Comparison of ENCODE assay signal across 1 cellular context in the genomic region with DNA sequence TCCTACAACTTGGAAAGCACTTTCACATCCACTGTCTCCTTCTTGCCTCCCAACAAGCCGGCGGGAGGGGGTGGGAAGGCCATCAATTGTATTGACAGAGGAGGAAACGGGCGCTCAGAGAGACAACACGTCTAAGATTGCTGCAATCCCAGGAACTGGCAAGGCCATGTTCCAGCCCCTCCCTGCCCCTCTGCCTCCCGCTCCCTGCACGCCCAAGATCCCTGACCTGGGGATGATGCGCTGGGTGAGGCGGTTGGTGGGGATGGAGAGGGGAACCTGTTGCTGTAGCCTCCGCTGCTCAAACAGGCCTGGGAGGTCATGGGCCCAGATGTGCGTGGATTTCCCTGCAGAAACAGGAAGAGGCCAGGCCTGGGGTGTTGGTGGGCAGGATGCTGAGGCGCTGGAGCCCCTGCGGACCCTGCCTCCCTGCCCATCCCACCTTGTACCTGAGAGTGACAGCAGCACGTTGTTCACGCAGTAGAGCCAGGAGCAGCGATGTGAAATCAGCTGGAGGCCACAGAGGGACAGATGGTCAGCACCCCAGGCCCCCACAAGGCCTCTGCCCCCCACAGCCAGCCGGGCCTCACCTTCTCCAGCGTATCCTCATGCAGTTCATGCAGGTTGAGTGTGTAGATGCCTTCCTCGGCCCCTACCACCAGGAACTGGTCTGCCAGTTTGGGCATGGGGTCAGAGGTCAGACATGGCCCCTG.
TF ChIP-seq lines count a peak whose summit lies in the region.

No MANE protein-coding gene starts in this region.

TF ChIP-seq in HEK293, 187 proteins besides CTCF, POLR2A, EP300 and RAD21:
- peak; percentile 79 for TF ChIP-seq SCRT2 (tag by site-specific recombination; IDR thresholded peaks at IDR 0.05)
- no peak for TF ChIP-seq ZNF623 (tag by site-specific recombination; IDR thresholded peaks at IDR 0.05)
- TF ChIP-seq, protein P1, sequence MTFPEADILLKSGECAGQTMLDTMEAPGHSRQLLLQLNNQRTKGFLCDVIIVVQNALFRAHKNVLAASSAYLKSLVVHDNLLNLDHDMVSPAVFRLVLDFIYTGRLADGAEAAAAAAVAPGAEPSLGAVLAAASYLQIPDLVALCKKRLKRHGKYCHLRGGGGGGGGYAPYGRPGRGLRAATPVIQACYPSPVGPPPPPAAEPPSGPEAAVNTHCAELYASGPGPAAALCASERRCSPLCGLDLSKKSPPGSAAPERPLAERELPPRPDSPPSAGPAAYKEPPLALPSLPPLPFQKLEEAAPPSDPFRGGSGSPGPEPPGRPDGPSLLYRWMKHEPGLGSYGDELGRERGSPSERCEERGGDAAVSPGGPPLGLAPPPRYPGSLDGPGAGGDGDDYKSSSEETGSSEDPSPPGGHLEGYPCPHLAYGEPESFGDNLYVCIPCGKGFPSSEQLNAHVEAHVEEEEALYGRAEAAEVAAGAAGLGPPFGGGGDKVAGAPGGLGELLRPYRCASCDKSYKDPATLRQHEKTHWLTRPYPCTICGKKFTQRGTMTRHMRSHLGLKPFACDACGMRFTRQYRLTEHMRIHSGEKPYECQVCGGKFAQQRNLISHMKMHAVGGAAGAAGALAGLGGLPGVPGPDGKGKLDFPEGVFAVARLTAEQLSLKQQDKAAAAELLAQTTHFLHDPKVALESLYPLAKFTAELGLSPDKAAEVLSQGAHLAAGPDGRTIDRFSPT (tag by site-specific recombination; IDR thresholded peaks at IDR 0.05) = 0 out of 2 replicates have a peak, but pooled peaks have one; percentile 7
